10 cellular contexts compared by ENCODE assay signal in the genomic region with DNA sequence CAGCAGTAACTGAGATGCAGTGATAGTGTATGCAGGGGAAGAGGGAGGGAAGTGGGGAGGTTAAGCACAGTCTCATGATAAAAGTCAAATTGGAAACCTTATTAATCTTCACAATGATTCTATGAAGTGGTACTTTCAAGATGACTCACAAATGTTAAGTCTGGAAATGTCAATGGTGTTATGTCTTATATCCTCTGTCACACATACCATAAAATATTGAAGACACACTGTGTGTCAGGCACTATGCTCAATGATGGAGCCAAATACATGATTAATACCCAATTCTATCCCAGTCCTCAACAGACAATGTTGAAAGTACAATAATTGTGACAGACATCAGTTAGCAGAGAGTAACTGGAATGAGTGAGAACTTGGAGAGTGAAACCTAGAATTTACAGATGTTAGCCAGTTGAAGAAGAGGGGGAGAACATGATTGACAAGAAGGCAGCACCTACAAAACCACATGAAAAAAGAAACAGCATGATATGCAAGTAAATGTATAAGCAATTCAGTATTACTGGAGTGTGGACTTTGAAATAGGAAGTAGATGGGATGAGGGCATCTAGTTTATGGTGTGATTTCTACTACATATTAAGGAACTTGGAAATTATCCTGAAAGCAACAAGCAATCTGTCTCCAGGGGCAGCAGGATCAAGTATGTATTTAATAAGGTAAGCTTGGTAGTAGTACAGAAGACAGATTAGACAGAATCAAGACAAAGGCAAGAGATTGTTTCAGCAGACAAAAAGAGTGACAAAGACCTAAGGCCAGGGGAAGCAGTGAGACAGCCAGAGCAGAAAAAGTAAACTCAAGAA.
DNase-seq lines count a peak whose midpoint lies in the region; ATAC-seq and TF ChIP-seq lines count a peak whose summit lies in the region.
"Had no signal": no experiment of that assay in that cellular context is flagged by ENCODE, and none has a peak within 500 bp of the region (broad histone marks: within the 10 kb centered on the region; RNA-seq: fewer than 3 reads in every experiment).

No MANE protein-coding gene starts in this region.

- no peak overlapping the region for H3K4me3 ChIP-seq in gastrocnemius medialis
- H3K4me3 ChIP-seq: suprapubic skin had no signal

- H3K4me1 Mint-ChIP-seq in nephron progenitor cell: no peaks in the 10 kb centered on the region

- no peak overlapping the region for H3K4me3 Mint-ChIP-seq in nephron progenitor cell

- H3K36me3 Mint-ChIP-seq in nephron progenitor cell (ENCODE audit: low read depth): peaks cover 45% of the 10 kb centered on the region

- peaks cover 3% of the 10 kb centered on the region for H3K27me3 Mint-ChIP-seq in nephron progenitor cell (ENCODE audit: low read depth, poor library complexity)

- no peaks in the 10 kb centered on the region for H3K4me1 ChIP-seq in gastrocnemius medialis
- H3K4me1 ChIP-seq: suprapubic skin had no signal

- DNase-seq in SW480 (ENCODE audit: low spot score) (peak; percentile 54), nephron progenitor cell (no peak), NCI-H2107 treated with DMSO at 0.1 percent for 48 hours (lab: John Stamatoyannopoulos, UW; ENCODE audit: unreplicated experiment) (no peak), amniotic stem cell (lab: John Stamatoyannopoulos, UW) (no peak), gastrocnemius medialis (no peak)
- DNase-seq: DND-41 had no signal

- ATAC-seq in GM19025 (IDR thresholded peaks at IDR 0.05; ENCODE audit: low read depth, unreplicated experiment): peak; percentile 68
- peak; percentile 54 for ATAC-seq in HG02623 (IDR thresholded peaks at IDR 0.05; ENCODE audit: unreplicated experiment)
- no peak for ATAC-seq in gastrocnemius medialis
- ATAC-seq: Right ventricle myocardium inferior had no signal

- H3K27me3 ChIP-seq in gastrocnemius medialis: no peaks in the 10 kb centered on the region
- H3K27me3 ChIP-seq: suprapubic skin had no signal

- peaks cover 3 to 55% of the 10 kb centered on the region in 2 donors for H3K36me3 ChIP-seq in gastrocnemius medialis

- H3K27ac Mint-ChIP-seq in nephron progenitor cell: peak overlapping the region; percentile 12

- peaks cover 11% of the 10 kb centered on the region for H3K9me3 Mint-ChIP-seq in nephron progenitor cell

- intact Hi-C loops in gastrocnemius medialis (cut with DNase I; ENCODE audit: low total_unique reads): no loop called here

- no peak for TF ChIP-seq CTCF in nephron progenitor cell (IDR thresholded peaks at IDR 0.05)
- TF ChIP-seq CTCF in gastrocnemius medialis (IDR thresholded peaks at IDR 0.05 in 4 of 5, conservative IDR thresholded peaks at IDR 0.05 in 1 of 5): no peak

- no peak overlapping the region for H3K27ac ChIP-seq in gastrocnemius medialis
- H3K27ac ChIP-seq: suprapubic skin had no signal

- peaks cover 0 to 2% (median 0%) of the 10 kb centered on the region in 3 donors for H3K9me3 ChIP-seq in gastrocnemius medialis
- H3K9me3 ChIP-seq: suprapubic skin had no signal

- TF ChIP-seq POLR2A in gastrocnemius medialis (IDR thresholded peaks at IDR 0.05): no peak

- in situ Hi-C loops in gastrocnemius medialis (cut with MboI; ENCODE audit: low sequenced_read_pairs in 4 of 4): no loop called here

Comparison
In these comparisons a context has a peak if more than half of its experiments do, and no peak if none do; other contexts are left out.
1. ATAC-seq: peak in GM19025 (single experiment) and HG02623 (single experiment); none in gastrocnemius medialis (0 of 2).